Comparison of ENCODE assay signal across 8 cellular contexts in the genomic region with DNA sequence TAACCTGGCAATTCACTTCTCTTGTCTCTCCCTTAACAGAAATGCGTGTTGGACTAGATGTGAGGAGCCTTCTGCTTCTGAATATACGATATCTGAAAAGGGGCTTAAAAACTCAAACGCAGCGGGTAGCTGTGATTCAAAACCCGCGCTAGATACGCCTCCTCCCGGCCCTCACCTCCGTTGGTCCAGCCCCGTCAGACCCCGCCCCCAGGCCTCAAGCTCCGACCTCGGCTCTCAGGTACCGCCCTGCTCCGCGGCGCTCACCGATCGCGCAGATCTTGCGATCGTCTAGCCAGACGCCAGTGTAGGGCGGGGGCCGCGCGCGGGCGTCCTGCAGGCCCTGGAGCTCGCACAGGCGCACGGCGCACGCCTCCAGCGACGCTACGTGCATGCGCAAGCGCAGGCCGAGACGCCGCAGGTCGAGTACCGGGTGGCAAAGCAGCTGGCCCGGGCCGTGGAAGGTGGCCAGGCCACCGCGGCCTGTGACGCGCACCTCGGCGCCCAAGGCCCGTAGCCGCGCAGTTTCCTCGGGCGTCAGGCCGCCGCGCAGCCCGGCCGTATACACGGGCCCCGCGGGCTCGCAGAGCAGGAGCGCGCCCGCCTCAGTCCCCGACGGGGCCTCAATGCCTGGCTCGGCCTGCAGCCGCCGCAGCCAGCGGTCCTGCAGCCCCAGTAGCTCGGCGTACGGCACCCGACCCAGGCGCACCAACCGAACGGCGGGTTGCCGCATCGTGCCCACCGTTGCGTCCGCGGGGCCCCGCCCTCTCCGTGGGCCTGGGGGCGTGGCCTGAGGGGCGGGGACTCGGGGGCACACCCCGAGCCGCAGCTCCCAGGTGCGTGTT. TPM values are rescaled to one million over a fixed set of nuclear protein-coding genes. Genes with fewer than 3 reads are reported as not detected.
DNase-seq lines count a peak whose midpoint lies in the region; ATAC-seq and TF ChIP-seq lines count a peak whose summit lies in the region.

A gene (minus strand): TSS at position 751 of the 842 bp plus-strand sequence. CDS start 21 bp downstream, at position 730.

- peaks cover 5% of the 10 kb centered on the region for H3K4me1 ChIP-seq in OCI-LY1 (ENCODE audit: insufficient read depth, low read length, severe bottlenecking)
- peaks cover 17% of the 10 kb centered on the region for H3K4me1 ChIP-seq in mononuclear cell (ENCODE audit: insufficient read depth, low read length)

- H4K20me1 ChIP-seq in OCI-LY1 (ENCODE audit: insufficient read depth, low read length): no peaks in the 10 kb centered on the region

- ATAC-seq in GM21526 (IDR thresholded peaks at IDR 0.05; ENCODE audit: low FRiP score, unreplicated experiment): peak; percentile 96

- no peaks in the 10 kb centered on the region for H3K79me2 ChIP-seq in OCI-LY1 (ENCODE audit: insufficient read depth, low read length)

- no peak within 1 kb of the TSS for H2AFZ ChIP-seq in OCI-LY1 (ENCODE audit: low read length)

- DNase-seq in DMS 273 (lab: John Stamatoyannopoulos, UW; ENCODE audit: unreplicated experiment): peak; percentile 98
- peak; percentile 81 for DNase-seq in HuH-7 (ENCODE audit: low spot score)
- DNase-seq in activated T-cell treated with anti-CD3 and anti-CD28 coated beads for 24 hours (ENCODE audit: low read depth): peak; percentile 96
- peak; percentile 94 for DNase-seq in epithelial cell of prostate (ENCODE audit: low read depth, low spot score)
- DNase-seq in stimulated activated CD8-positive, alpha-beta memory T cell treated with anti-CD3 and anti-CD28 coated beads, Interleukin-2, amount 100 ng/mL, for 48 hours (ENCODE audit: low read depth in 2 of 2): peak; percentile 96 to 97

- H3K9me3 ChIP-seq in OCI-LY1 (ENCODE audit: low read length) (no peaks in the 10 kb centered on the region), mononuclear cell (ENCODE audit: low read depth, low read length) (no peaks in the 10 kb centered on the region)

- H3K27me3 ChIP-seq in OCI-LY1 (ENCODE audit: insufficient read depth, low read length) (no peaks in the 10 kb centered on the region), mononuclear cell (ENCODE audit: insufficient read depth, low read length) (no peaks in the 10 kb centered on the region)

- H3K4me3 ChIP-seq in OCI-LY1 (ENCODE audit: low read depth, low read length, poor library complexity, severe bottlenecking) (peak within 1 kb of the TSS; percentile 83), mononuclear cell (ENCODE audit: low read length) (peak within 1 kb of the TSS; percentile 91)

- no peaks in the 10 kb centered on the region for H3K36me3 ChIP-seq in OCI-LY1 (ENCODE audit: insufficient read depth, low read length)

- peak within 1 kb of the TSS; percentile 97 for H3K9ac ChIP-seq in OCI-LY1 (ENCODE audit: low read length)

- H3K27ac ChIP-seq in OCI-LY1 (ENCODE audit: low read depth, low read length, poor library complexity, severe bottlenecking): peak within 1 kb of the TSS; percentile 64
- H3K27ac ChIP-seq in epithelial cell of prostate: peak within 1 kb of the TSS; percentile 92

- H3F3A ChIP-seq in OCI-LY1 (ENCODE audit: insufficient read depth, low read length): no peaks in the 10 kb centered on the region

- no peaks in the 10 kb centered on the region for H3K9me2 ChIP-seq in OCI-LY1 (ENCODE audit: low read depth, low read length)

- H3K4me2 ChIP-seq in OCI-LY1 (ENCODE audit: low read length): peak within 1 kb of the TSS; percentile 79

- no peak for TF ChIP-seq CTCF in OCI-LY1 (IDR thresholded peaks at IDR 0.05; ENCODE audit: low read length)

RNA-seq across cellular contexts. Expression of the gene that starts here (rescaled TPM):
- total RNA-seq in mononuclear cell: 10.5 TPM

Comparison
In these comparisons a context has a peak if more than half of its experiments do, and no peak if none do; other contexts are left out.
1. Peak in every context shown above with its lines: DNase-seq, ATAC-seq, H3K4me3 ChIP-seq and H3K27ac ChIP-seq.